8 cellular contexts compared by ENCODE assay signal in the genomic region with DNA sequence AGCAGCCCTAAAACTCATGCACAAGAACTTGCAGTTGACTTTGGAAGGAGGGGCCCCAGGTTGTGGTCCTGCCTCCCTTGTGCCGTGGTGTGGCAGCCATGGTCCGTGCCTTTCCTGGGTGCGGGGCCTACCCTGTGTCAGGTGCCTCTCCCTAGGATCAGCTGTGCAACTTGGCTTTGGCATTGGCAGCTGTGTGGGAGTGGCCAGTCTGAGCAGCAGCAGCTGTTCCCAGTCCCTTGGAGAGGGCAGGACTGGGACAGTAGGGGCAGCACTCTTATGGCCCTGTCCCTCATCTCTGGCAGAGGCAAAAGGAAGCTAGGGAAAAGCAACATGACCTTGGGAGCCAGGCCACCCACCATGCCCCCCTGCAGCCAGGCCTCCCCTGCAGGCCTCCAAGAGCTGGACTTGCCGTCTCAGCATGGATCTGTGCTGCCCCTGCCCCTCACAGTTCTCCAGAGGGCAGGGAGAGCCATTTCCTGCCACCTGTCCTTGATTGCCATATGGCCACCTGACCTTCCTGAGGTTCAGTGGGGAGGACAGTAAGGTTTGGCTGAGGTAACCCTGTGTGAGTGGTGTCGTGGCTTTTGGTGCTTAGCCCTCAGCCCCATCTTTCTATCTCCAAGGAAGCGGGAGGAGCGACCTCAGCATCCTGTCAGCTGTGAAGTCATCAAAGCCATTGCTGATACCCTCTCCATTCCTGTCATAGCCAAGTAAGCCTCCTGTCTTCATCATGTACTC. TPM values are rescaled to one million over a fixed set of nuclear protein-coding genes. Genes with fewer than 3 reads are reported as not detected.
DNase-seq lines count a peak whose midpoint lies in the region; ATAC-seq, FAIRE-seq and TF ChIP-seq lines count a peak whose summit lies in the region.

No MANE protein-coding gene starts in this region.

- intact Hi-C loops in psoas muscle (cut with DNase I), result loop anchor here (5.0 to 10.0 kb wide), 2 partner anchors 158 to 245 kb away; partner anchors contain the start of genes PRMT7 (in 1 of the 2) and SLC7A6OS (in 1 of the 2)

- TF ChIP-seq CTCF in psoas muscle (IDR thresholded peaks at IDR 0.05), result no peak

- no peak for TF ChIP-seq POLR2A in GM12891 (IDR thresholded peaks at IDR 0.05; ENCODE audit: low read depth, low read length)

- H3K9me3 ChIP-seq in psoas muscle, result no peaks in the 10 kb centered on the region

- ATAC-seq in psoas muscle, result peak; percentile 72 to 83 (median 76)
- no peak for ATAC-seq in GM19455 (IDR thresholded peaks at IDR 0.05; ENCODE audit: unreplicated experiment)
- no peak for ATAC-seq in GM19452 (IDR thresholded peaks at IDR 0.05; ENCODE audit: unreplicated experiment)
- ATAC-seq in HG03135 (IDR thresholded peaks at IDR 0.05; ENCODE audit: unreplicated experiment), result no peak

- peaks cover 0 to 17% of the 10 kb centered on the region in 2 donors for H3K36me3 ChIP-seq in psoas muscle (ENCODE audit: insufficient read depth in 1 of 2, low read depth in 1 of 2)

- H3K27me3 ChIP-seq in psoas muscle (ENCODE audit: insufficient read depth in 3 of 3, low read length in 2 of 3), result no peaks in the 10 kb centered on the region

- peak; percentile 55 for FAIRE-seq in GM12891 (lab: Jason Lieb, UNC)

- peak overlapping the region; percentile 7 for H3K4me3 ChIP-seq in psoas muscle

- DNase-seq in GM12891 (ENCODE audit: insufficient read length, low spot score) (no peak), NCI-H82 treated with DMSO at 0.1 percent for 48 hours (lab: John Stamatoyannopoulos, UW; ENCODE audit: unreplicated experiment) (peak; percentile 11), psoas muscle (peak; percentile 80 to 93), G401 (ENCODE audit: low spot score) (no peak)
- peak; percentile 65 for DNase-seq in central memory CD4-positive, alpha-beta T cell

- in situ Hi-C loops in G401 (cut with HindIII; ENCODE audit: low sequenced_read_pairs), result no loop called here

- whole genome bisulfite sequencing in psoas muscle, 3 donors, result 35 to 52% (median 36%) methylated on average over 7 of the region's 7 CpGs

- H3K4me1 ChIP-seq in psoas muscle, result peaks cover 73% of the 10 kb centered on the region

- peak overlapping the region; percentile 81 for H3K27ac ChIP-seq in psoas muscle

TF ChIP-seq in GM12891, 5 proteins besides CTCF, POLR2A, EP300 and RAD21:
- TF ChIP-seq POLR2AphosphoS5 (IDR thresholded peaks at IDR 0.05; ENCODE audit: low read depth, low read length), result no peak
- no peak for TF ChIP-seq SPI1 (IDR thresholded peaks at IDR 0.05; ENCODE audit: low read depth, low read length)
- TF ChIP-seq PAX5 (IDR thresholded peaks at IDR 0.05; ENCODE audit: insufficient read depth, low read length, severe bottlenecking), result no peak
- no peak for TF ChIP-seq POU2F2 (IDR thresholded peaks at IDR 0.05; ENCODE audit: low read depth, low read length)
- no peak for TF ChIP-seq TAF1 (IDR thresholded peaks at IDR 0.05; ENCODE audit: low read depth, low read length)

RNA-seq across cellular contexts. Expression of gene NFATC3, which starts 15.5 kb away (rescaled TPM):
- polyA plus RNA-seq in GM12891 (2012; ENCODE audit: low read depth, missing spikeins), result 8.3 TPM
- total RNA-seq in psoas muscle, result 10 to 100 TPM; 40.8 to 53.5 (median 44.0) TPM
- polyA plus RNA-seq in psoas muscle, result 10 to 100 TPM in 2 of 3 donors, 1 to 10 TPM in 1; 9.8 to 43.1 (median 17.3) TPM
- 16.3 and 26.9 TPM in 2 replicates for total RNA-seq in G401 (2014; rRNA removed; shearing (Covaris generic))

RNA-seq across cellular contexts. Expression of gene DUS2, which starts 46.6 kb away (rescaled TPM):
- polyA plus RNA-seq in GM12891 (2012; ENCODE audit: low read depth, missing spikeins), result 19.2 TPM
- total RNA-seq in psoas muscle, result 10 to 100 TPM in 2 of 4 donors, 1 to 10 TPM in 2; 7.0 to 10.5 (median 9.8) TPM
- polyA plus RNA-seq in psoas muscle, result 10 to 100 TPM in 1 of 3 donors, 1 to 10 TPM in 2; 3.4 to 15.1 (median 9.5) TPM
- 17.0 and 19.3 TPM in 2 replicates for total RNA-seq in G401 (2014; rRNA removed; shearing (Covaris generic))

RNA-seq across cellular contexts. Expression of gene DDX28, which starts 46.6 kb away (rescaled TPM):
- polyA plus RNA-seq in GM12891 (2012; ENCODE audit: low read depth, missing spikeins), result 14.8 TPM
- 10 to 100 TPM; 10.0 to 19.3 (median 14.4) TPM for total RNA-seq in psoas muscle
- 10 to 100 TPM; 11.9 to 20.2 (median 12.6) TPM for polyA plus RNA-seq in psoas muscle
- total RNA-seq in G401 (2014; rRNA removed; shearing (Covaris generic)), result 49.0 and 63.4 TPM in 2 replicates

RNA-seq across cellular contexts. Expression of gene DPEP2NB, which starts 54.0 kb away (rescaled TPM):
- polyA plus RNA-seq in GM12891 (2012; ENCODE audit: low read depth, missing spikeins), result not detected
- total RNA-seq in psoas muscle, result not detected
- polyA plus RNA-seq in psoas muscle, result under 1 TPM in 1 of 3 donors, not detected in 2; 0.05 TPM
- not detected in 2 replicates for total RNA-seq in G401 (2014; rRNA removed; shearing (Covaris generic))

Comparison
In these comparisons a context has a peak if more than half of its experiments do, and no peak if none do; other contexts are left out.
1. DNase-seq: peak in NCI-H82 treated with DMSO at 0.1 percent for 48 hours (single experiment), central memory CD4-positive, alpha-beta T cell (single experiment) and psoas muscle (2 of 2); none in GM12891 (single experiment) and G401 (single experiment).
2. ATAC-seq: peak in psoas muscle (4 of 4); none in GM19455 (single experiment), GM19452 (single experiment) and HG03135 (single experiment).